Comparison of ENCODE assay signal across 1 cellular context in the genomic region with DNA sequence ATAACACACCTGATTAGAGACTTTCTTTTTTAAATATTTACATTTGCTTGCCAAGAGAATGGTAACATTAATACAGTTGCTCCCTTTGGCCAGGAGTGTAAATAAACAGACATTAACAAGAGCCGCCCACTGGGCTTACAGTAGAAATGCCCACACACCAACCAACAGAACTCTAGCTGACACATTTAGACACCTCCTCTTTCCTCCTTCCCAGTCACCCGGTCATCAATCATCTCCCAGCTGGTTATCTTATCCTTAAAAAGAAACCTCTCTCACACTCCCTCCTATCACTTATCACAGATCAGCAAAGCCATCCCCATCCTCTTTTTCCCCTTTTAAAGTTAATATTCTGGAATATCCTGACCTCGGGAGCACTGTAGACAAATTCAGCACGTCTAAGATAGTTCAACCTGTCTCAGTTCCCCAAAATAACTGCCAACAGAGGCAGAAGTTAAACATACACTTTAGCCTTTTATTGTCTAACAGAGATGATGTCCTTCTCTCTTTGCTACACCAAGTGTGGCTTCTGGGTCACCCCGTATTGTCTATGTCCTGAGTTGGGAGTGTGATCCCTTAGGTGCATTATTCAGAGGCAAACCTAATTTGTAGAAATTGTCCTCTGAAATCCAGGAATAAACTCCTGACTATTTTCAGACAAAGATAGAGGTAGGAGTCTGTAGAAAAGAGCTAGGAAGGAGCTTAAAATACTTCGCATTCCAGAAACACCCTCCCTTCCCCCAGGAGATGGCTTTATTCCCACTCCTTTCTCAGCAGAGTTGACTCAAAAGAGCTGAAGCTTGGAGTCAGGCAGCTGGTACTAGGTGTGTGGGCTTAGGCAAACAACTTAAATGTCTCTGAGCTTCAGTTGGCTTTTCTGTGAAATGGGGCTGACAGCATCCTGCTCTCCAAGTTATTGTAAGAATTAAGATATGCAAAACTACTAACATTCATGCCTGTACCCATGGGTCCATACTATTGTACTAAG.
TF ChIP-seq lines count a peak whose summit lies in the region.

No MANE protein-coding gene starts in this region.

TF ChIP-seq in K562, 482 proteins besides CTCF, POLR2A, EP300 and RAD21 (continued from another document and continues in another):
- TF ChIP-seq PML (IDR thresholded peaks at IDR 0.05; ENCODE audit: low read length) (peak; percentile 91; the same call in 1 of the 2 replicates), ZNF174 (CRISPR knock-in tag; IDR thresholded peaks at IDR 0.05) (no peak), ZNF398 (CRISPR knock-in tag; IDR thresholded peaks at IDR 0.05) (no peak), TOE1 (IDR thresholded peaks at IDR 0.05; ENCODE audit: borderline replicate concordance) (peak; percentile 87), TOE1 (CRISPR knock-in tag; IDR thresholded peaks at IDR 0.05; ENCODE audit: borderline replicate concordance, low read depth) (no peak), ATF7 (IDR thresholded peaks at IDR 0.05) (peak; percentile 83), ETV6 (IDR thresholded peaks at IDR 0.05; ENCODE audit: borderline replicate concordance in 1 of 2, low read depth in 2 of 2, low read length in 1 of 2) (no peak), ETV6 (CRISPR knock-in tag; IDR thresholded peaks at IDR 0.05; ENCODE audit: borderline replicate concordance) (no peak), MCM7 (IDR thresholded peaks at IDR 0.05) (no peak; a peak in 1 of 4 replicates), ZNF184 (CRISPR knock-in tag; IDR thresholded peaks at IDR 0.05) (no peak), GATA2 (CRISPR knock-in tag; IDR thresholded peaks at IDR 0.05) (peak; percentile 86), ATF3 (IDR thresholded peaks at IDR 0.05) (peak; percentile 69; the same call in 1 of the 2 replicates), ATF3 (CRISPR knock-in tag; conservative IDR thresholded peaks at IDR 0.05) (no peak), BRD4 (IDR thresholded peaks at IDR 0.05) (no peak), MTA3 (IDR thresholded peaks at IDR 0.05; ENCODE audit: borderline replicate concordance) (peak; percentile 83), TCF3 (CRISPR knock-in tag; IDR thresholded peaks at IDR 0.05) (peak; percentile 91), ATF1 (CRISPR knock-in tag; IDR thresholded peaks at IDR 0.05) (no peak), ATF1 (tag; IDR thresholded peaks at IDR 0.05) (peak; percentile 60; the same call in 1 of the 2 replicates), CTBP1 (IDR thresholded peaks at IDR 0.05; ENCODE audit: borderline replicate concordance) (peak; percentile 98), EP400 (IDR thresholded peaks at IDR 0.05) (peak; percentile 64), KAT2B (IDR thresholded peaks at IDR 0.05; ENCODE audit: low read depth, low read length) (no peak), ASH1L (IDR thresholded peaks at IDR 0.05; ENCODE audit: borderline replicate concordance, low read depth, partially characterized antibody) (no peak), ESRRA (IDR thresholded peaks at IDR 0.05; ENCODE audit: borderline replicate concordance, low read depth) (0 out of 2 replicates have a peak, but pooled peaks have one; percentile 18), DPF2 (IDR thresholded peaks at IDR 0.05) (peak; percentile 100), NR3C1 (CRISPR knock-in tag; IDR thresholded peaks at IDR 0.05) (no peak), UBTF (IDR thresholded peaks at IDR 0.05; ENCODE audit: borderline replicate concordance in 1 of 2, low read depth in 2 of 2, low read length in 2 of 2) (0 out of 4 replicates have a peak, but pooled peaks of 1 of the 2 experiments have one; percentile 27), MYNN (IDR thresholded peaks at IDR 0.05) (peak; percentile 87), MYNN (CRISPR knock-in tag; IDR thresholded peaks at IDR 0.05) (no peak), RFX7 (CRISPR knock-in tag; IDR thresholded peaks at IDR 0.05) (no peak), USF2 (CRISPR knock-in tag; IDR thresholded peaks at IDR 0.05) (no peak), TAF7 (tag; IDR thresholded peaks at IDR 0.05) (no peak), ZEB2 (IDR thresholded peaks at IDR 0.05) (peak; percentile 94), RBM22 (IDR thresholded peaks at IDR 0.05; ENCODE audit: low read depth, low read length, poor library complexity, severe bottlenecking) (no peak)
- TF ChIP-seq, protein P1, sequence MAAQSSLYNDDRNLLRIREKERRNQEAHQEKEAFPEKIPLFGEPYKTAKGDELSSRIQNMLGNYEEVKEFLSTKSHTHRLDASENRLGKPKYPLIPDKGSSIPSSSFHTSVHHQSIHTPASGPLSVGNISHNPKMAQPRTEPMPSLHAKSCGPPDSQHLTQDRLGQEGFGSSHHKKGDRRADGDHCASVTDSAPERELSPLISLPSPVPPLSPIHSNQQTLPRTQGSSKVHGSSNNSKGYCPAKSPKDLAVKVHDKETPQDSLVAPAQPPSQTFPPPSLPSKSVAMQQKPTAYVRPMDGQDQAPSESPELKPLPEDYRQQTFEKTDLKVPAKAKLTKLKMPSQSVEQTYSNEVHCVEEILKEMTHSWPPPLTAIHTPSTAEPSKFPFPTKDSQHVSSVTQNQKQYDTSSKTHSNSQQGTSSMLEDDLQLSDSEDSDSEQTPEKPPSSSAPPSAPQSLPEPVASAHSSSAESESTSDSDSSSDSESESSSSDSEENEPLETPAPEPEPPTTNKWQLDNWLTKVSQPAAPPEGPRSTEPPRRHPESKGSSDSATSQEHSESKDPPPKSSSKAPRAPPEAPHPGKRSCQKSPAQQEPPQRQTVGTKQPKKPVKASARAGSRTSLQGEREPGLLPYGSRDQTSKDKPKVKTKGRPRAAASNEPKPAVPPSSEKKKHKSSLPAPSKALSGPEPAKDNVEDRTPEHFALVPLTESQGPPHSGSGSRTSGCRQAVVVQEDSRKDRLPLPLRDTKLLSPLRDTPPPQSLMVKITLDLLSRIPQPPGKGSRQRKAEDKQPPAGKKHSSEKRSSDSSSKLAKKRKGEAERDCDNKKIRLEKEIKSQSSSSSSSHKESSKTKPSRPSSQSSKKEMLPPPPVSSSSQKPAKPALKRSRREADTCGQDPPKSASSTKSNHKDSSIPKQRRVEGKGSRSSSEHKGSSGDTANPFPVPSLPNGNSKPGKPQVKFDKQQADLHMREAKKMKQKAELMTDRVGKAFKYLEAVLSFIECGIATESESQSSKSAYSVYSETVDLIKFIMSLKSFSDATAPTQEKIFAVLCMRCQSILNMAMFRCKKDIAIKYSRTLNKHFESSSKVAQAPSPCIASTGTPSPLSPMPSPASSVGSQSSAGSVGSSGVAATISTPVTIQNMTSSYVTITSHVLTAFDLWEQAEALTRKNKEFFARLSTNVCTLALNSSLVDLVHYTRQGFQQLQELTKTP (IDR thresholded peaks at IDR 0.05; ENCODE audit: low read depth in 1 of 2, partially characterized antibody in 2 of 2), result peak; percentile 75 to 95
- TF ChIP-seq, protein P2, sequence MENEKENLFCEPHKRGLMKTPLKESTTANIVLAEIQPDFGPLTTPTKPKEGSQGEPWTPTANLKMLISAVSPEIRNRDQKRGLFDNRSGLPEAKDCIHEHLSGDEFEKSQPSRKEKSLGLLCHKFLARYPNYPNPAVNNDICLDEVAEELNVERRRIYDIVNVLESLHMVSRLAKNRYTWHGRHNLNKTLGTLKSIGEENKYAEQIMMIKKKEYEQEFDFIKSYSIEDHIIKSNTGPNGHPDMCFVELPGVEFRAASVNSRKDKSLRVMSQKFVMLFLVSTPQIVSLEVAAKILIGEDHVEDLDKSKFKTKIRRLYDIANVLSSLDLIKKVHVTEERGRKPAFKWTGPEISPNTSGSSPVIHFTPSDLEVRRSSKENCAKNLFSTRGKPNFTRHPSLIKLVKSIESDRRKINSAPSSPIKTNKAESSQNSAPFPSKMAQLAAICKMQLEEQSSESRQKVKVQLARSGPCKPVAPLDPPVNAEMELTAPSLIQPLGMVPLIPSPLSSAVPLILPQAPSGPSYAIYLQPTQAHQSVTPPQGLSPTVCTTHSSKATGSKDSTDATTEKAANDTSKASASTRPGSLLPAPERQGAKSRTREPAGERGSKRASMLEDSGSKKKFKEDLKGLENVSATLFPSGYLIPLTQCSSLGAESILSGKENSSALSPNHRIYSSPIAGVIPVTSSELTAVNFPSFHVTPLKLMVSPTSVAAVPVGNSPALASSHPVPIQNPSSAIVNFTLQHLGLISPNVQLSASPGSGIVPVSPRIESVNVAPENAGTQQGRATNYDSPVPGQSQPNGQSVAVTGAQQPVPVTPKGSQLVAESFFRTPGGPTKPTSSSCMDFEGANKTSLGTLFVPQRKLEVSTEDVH (IDR thresholded peaks at IDR 0.05; ENCODE audit: low read depth, partially characterized antibody), result peak; percentile 72
- TF ChIP-seq, protein P3, sequence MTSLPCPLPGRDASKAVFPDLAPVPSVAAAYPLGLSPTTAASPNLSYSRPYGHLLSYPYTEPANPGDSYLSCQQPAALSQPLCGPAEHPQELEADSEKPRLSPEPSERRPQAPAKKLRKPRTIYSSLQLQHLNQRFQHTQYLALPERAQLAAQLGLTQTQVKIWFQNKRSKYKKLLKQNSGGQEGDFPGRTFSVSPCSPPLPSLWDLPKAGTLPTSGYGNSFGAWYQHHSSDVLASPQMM (CRISPR knock-in tag; IDR thresholded peaks at IDR 0.05), result no peak
- TF ChIP-seq, protein P4, sequence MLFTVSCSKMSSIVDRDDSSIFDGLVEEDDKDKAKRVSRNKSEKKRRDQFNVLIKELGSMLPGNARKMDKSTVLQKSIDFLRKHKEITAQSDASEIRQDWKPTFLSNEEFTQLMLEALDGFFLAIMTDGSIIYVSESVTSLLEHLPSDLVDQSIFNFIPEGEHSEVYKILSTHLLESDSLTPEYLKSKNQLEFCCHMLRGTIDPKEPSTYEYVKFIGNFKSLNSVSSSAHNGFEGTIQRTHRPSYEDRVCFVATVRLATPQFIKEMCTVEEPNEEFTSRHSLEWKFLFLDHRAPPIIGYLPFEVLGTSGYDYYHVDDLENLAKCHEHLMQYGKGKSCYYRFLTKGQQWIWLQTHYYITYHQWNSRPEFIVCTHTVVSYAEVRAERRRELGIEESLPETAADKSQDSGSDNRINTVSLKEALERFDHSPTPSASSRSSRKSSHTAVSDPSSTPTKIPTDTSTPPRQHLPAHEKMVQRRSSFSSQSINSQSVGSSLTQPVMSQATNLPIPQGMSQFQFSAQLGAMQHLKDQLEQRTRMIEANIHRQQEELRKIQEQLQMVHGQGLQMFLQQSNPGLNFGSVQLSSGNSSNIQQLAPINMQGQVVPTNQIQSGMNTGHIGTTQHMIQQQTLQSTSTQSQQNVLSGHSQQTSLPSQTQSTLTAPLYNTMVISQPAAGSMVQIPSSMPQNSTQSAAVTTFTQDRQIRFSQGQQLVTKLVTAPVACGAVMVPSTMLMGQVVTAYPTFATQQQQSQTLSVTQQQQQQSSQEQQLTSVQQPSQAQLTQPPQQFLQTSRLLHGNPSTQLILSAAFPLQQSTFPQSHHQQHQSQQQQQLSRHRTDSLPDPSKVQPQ (CRISPR knock-in tag; IDR thresholded peaks at IDR 0.05; ENCODE audit: borderline replicate concordance), result no peak
